Comparison of ENCODE assay signal across 16 cellular contexts in genomic region chr2:235773188-235773928, GRCh38.
DNase-seq lines count a peak whose midpoint lies in the region; ATAC-seq, FAIRE-seq and TF ChIP-seq lines count a peak whose summit lies in the region.
"Had no signal": no experiment of that assay in that cellular context is flagged by ENCODE, and none has a peak within 500 bp of the region (broad histone marks: within the 10 kb centered on the region; RNA-seq: fewer than 3 reads in every experiment).

No MANE protein-coding gene starts in this region.

- H4K91ac ChIP-seq in H1 (replicated peaks; ENCODE audit: insufficient read length, low read length), result no peak overlapping the region

- H3K4ac ChIP-seq in H1 (replicated peaks; ENCODE audit: insufficient read length, low read depth, low read length), result peak overlapping the region; percentile 78

- POLR2A ChIA-PET in H1 (lab: Charles Lee; ENCODE audit: partially characterized antibody), result no interaction called here

- H3K27ac ChIP-seq in H1 (ENCODE audit: low read depth, low read length) (no peak overlapping the region), thyroid gland (no peak overlapping the region)
- H3K27ac ChIP-seq: A549 had no signal

- H4K5ac ChIP-seq in H1 (ENCODE audit: insufficient read length, low read depth, low read length), result no peak overlapping the region

- DNase-seq in Caki2 (ENCODE audit: low read depth), result peak; percentile 57
- peak; percentile 31 for DNase-seq in NCI-H226
- DNase-seq in H1 (ENCODE audit: low read depth in 1 of 2, low spot score in 2 of 2), result no peak
- no peak for DNase-seq in left colon
- DNase-seq in thyroid gland, result no peak
- DNase-seq in occipital lobe (lab: John Stamatoyannopoulos, UW), result no peak
- DNase-seq: Calu3, DMS79, GOT3, Kasumi-1, NCI-H446, PC-3 had no signal

- H3K23ac ChIP-seq in H1 (ENCODE audit: insufficient read length), result no peak overlapping the region

- 0 out of 2 replicates have a peak overlapping the region, but pooled peaks have one; percentile 53 for H2AK5ac ChIP-seq in H1 (ENCODE audit: low read depth, low read length)

- no peak overlapping the region for H3K18ac ChIP-seq in H1 (ENCODE audit: extremely low read depth, low read length)

- H3K14ac ChIP-seq in H1 (ENCODE audit: insufficient read length), result no peak overlapping the region

- TF ChIP-seq RAD21 in H1 (IDR thresholded peaks at IDR 0.05 in 1 of 2, conservative IDR thresholded peaks at IDR 0.05 in 1 of 2; ENCODE audit: low read depth in 2 of 2, low read length in 2 of 2), result no peak

- no peak overlapping the region for H2BK120ac ChIP-seq in H1 (replicated peaks; ENCODE audit: low read depth, low read length)

- in situ Hi-C loops in Caki2 (cut with HindIII; ENCODE audit: low pct_unique_long_range_greater_than_20kb, low sequenced_read_pairs), result no loop called here

- no peaks in the 10 kb centered on the region for H3K79me2 ChIP-seq in H1 (ENCODE audit: control insufficient read depth in 1 of 2, insufficient read depth in 2 of 2, low read length in 2 of 2)

- ATAC-seq in left colon (peak; percentile 56), HG02610 (IDR thresholded peaks at IDR 0.05; ENCODE audit: unreplicated experiment) (no peak), GM18858 (IDR thresholded peaks at IDR 0.05; ENCODE audit: unreplicated experiment) (no peak)
- ATAC-seq: A549, GM12878, PC-3 had no signal

- no peak for TF ChIP-seq EP300 in H1 (IDR thresholded peaks at IDR 0.05; ENCODE audit: borderline replicate concordance in 1 of 2, low read depth in 2 of 2, low read length in 2 of 2)

- no peak overlapping the region for H4K8ac ChIP-seq in H1 (ENCODE audit: extremely low read depth, insufficient read depth, low read length)

- TF ChIP-seq CTCF in H1 (IDR thresholded peaks at IDR 0.05; ENCODE audit: control extremely low read depth in 1 of 3, insufficient read depth in 1 of 3, low read depth in 1 of 3, low read length in 3 of 3), result no peak
- TF ChIP-seq CTCF in thyroid gland (IDR thresholded peaks at IDR 0.05), result no peak

- intact Hi-C loops in left colon (cut with DNase I, micrococcal nuclease) (loop anchor here in 1 of 2 donors (10.0 kb wide), 1 partner anchor 401 kb away; no protein-coding TSS in a partner anchor), thyroid gland (cut with DNase I) (no loop called here)

- H2AFZ ChIP-seq in H1 (ENCODE audit: low read length), result no peak overlapping the region

- H2BK5ac ChIP-seq in H1 (ENCODE audit: low read depth, low read length), result peak overlapping the region; percentile 31; the same call in 1 of the 2 replicates

- H3K27me3 ChIP-seq in H1 (replicated peaks in 1 of 4; ENCODE audit: control insufficient read depth in 3 of 4, extremely low read depth in 1 of 4, insufficient read depth in 3 of 4, low read length in 3 of 4) (no peaks in the 10 kb centered on the region), thyroid gland (no peaks in the 10 kb centered on the region)

- H3K9ac ChIP-seq in H1 (replicated peaks in 1 of 4; ENCODE audit: extremely low read depth in 1 of 4, low read depth in 3 of 4, low read length in 3 of 4), result no peak overlapping the region

- peaks cover 0 to 5% (median 2%) of the 10 kb centered on the region in 4 experiments; a peak in 4 of 7 replicates for H3K4me1 ChIP-seq in H1 (replicated peaks in 1 of 4; ENCODE audit: control insufficient read depth in 3 of 4, insufficient read depth in 4 of 4, low read length in 3 of 4)
- H3K4me1 ChIP-seq in thyroid gland, result no peaks in the 10 kb centered on the region
- H3K4me1 ChIP-seq: A549 had no signal

- 0 out of 2 replicates have a peak, but pooled peaks cover 4% of the 10 kb centered on the region for H3K79me1 ChIP-seq in H1 (ENCODE audit: low read depth, low read length)

- no peak overlapping the region for H2BK12ac ChIP-seq in H1 (ENCODE audit: low read depth, low read length)

- no peak overlapping the region for H2BK15ac ChIP-seq in H1 (ENCODE audit: low read length)

- no peak overlapping the region for H2BK20ac ChIP-seq in H1 (ENCODE audit: low read length)

- CTCF ChIA-PET in H1 (lab: Charles Lee; ENCODE audit: partially characterized antibody), result interaction anchor here (1.0 to 1.4 kb wide), 2 partner anchors 43 to 405 kb away, joined by 3 to 4 read pairs; no protein-coding TSS in a partner anchor

- peak; percentile 93 for FAIRE-seq in H1 (lab: Jason Lieb, UNC)
- FAIRE-seq: A549, GM12878 had no signal

- H3K36me3 ChIP-seq in H1 (ENCODE audit: control insufficient read depth in 2 of 4, insufficient read depth in 4 of 4, low read length in 3 of 4), result no peaks in the 10 kb centered on the region
- H3K36me3 ChIP-seq in thyroid gland, result no peaks in the 10 kb centered on the region

- no peak for TF ChIP-seq POLR2A in H1 (IDR thresholded peaks at IDR 0.05; ENCODE audit: control extremely low read depth in 1 of 2, low read depth in 2 of 2, low read length in 2 of 2)
- no peak for TF ChIP-seq POLR2A in thyroid gland (IDR thresholded peaks at IDR 0.05)

- H3K4me2 ChIP-seq in H1 (ENCODE audit: insufficient read depth in 1 of 2, low read depth in 2 of 2, low read length in 2 of 2), result peak overlapping the region in 1 of 2 experiments; percentile 24; a peak in 1 of 4 replicates
- H3K4me2 ChIP-seq: A549 had no signal

- H3K9me3 ChIP-seq in H1 (ENCODE audit: insufficient read depth in 2 of 2, low read depth in 1 of 2, low read length in 1 of 2) (no peaks in the 10 kb centered on the region), thyroid gland (no peaks in the 10 kb centered on the region)
- H3K9me3 ChIP-seq: A549 had no signal

- peaks cover 3 to 6% of the 10 kb centered on the region in 2 experiments for H4K20me1 ChIP-seq in H1 (replicated peaks in 1 of 2; ENCODE audit: control insufficient read depth in 1 of 2, insufficient read depth in 2 of 2, low read length in 2 of 2)

- no peak overlapping the region for H3K56ac ChIP-seq in H1 (replicated peaks; ENCODE audit: insufficient read length, low read depth, low read length)

- no peaks in the 10 kb centered on the region for H3K23me2 ChIP-seq in H1 (ENCODE audit: low read depth, low read length)

- 83% methylated on average over 9 of the region's 9 CpGs; no CpG with 5 or more reads in 1 of the 2 experiments for WGBS in H1 (ENCODE audit: extremely low coverage in 1 of 2, insufficient coverage in 1 of 2, insufficient read length in 1 of 2, insufficient replicate concordance in 2 of 2, low coverage in 1 of 2, low lambda C conversion rate in 2 of 2, missing lambda C conversion rate in 1 of 2), 2 experiments
- 91 to 94% methylated on average over 9 of the region's 9 CpGs for WGBS in thyroid gland, 2 donors

- H3K4me3 ChIP-seq in H1 (ENCODE audit: extremely low read depth in 1 of 4, insufficient read depth in 2 of 4, low read depth in 3 of 4, low read length in 4 of 4), result 0 out of 8 replicates have a peak overlapping the region, but pooled peaks of 1 of the 4 experiments have one; percentile 10
- H3K4me3 ChIP-seq in thyroid gland (replicated peaks in 1 of 3), result no peak overlapping the region
- H3K4me3 ChIP-seq: A549, GM12878 had no signal

TF ChIP-seq in H1, 55 proteins besides CTCF, POLR2A, EP300 and RAD21 (continues in another document):
- no peak for TF ChIP-seq SRF (IDR thresholded peaks at IDR 0.05; ENCODE audit: low read depth, low read length)
- TF ChIP-seq BACH1 (IDR thresholded peaks at IDR 0.05; ENCODE audit: low read length), result no peak
- TF ChIP-seq CHD1 (IDR thresholded peaks at IDR 0.05; ENCODE audit: low read depth, low read length), result no peak
- TF ChIP-seq JUN (IDR thresholded peaks at IDR 0.05; ENCODE audit: low read depth, low read length), result no peak
- TF ChIP-seq NRF1 (IDR thresholded peaks at IDR 0.05; ENCODE audit: low read depth, low read length), result no peak
- no peak for TF ChIP-seq BRCA1 (IDR thresholded peaks at IDR 0.05; ENCODE audit: low read depth, low read length)
- no peak for TF ChIP-seq POU5F1 (IDR thresholded peaks at IDR 0.05; ENCODE audit: low read depth, low read length)
- TF ChIP-seq KDM4A (IDR thresholded peaks at IDR 0.05; ENCODE audit: low read depth, low read length, severe bottlenecking), result no peak
- TF ChIP-seq CREB1 (IDR thresholded peaks at IDR 0.05), result no peak
- no peak for TF ChIP-seq CTBP2 (IDR thresholded peaks at IDR 0.05; ENCODE audit: borderline replicate concordance, insufficient read depth, insufficient read length, low read length)
- no peak for TF ChIP-seq GABPA (IDR thresholded peaks at IDR 0.05; ENCODE audit: borderline replicate concordance, insufficient read depth, low read length)
- TF ChIP-seq RNF2 (IDR thresholded peaks at IDR 0.05; ENCODE audit: borderline replicate concordance, low read depth, low read length, missing control alignments, poor library complexity, severe bottlenecking), result no peak
- TF ChIP-seq NANOG (IDR thresholded peaks at IDR 0.05; ENCODE audit: insufficient read depth, low read depth, low read length, poor library complexity, severe bottlenecking), result no peak

Comparison
In these comparisons a context has a peak if more than half of its experiments do, and no peak if none do; other contexts are left out.
1. DNase-seq: peak in Caki2 (single experiment) and NCI-H226 (single experiment); none in H1 (0 of 2), left colon (0 of 2), thyroid gland (0 of 2) and occipital lobe (single experiment).